ENCODE assay signal across 2 cellular contexts in genomic region chr12:117044790-117045174, GRCh38.
TF ChIP-seq lines count a peak whose summit lies in the region.

No MANE protein-coding gene starts in this region.

TF ChIP-seq in IMR-90, 13 proteins besides CTCF, POLR2A, EP300 and RAD21:
- TF ChIP-seq NFE2L2 (IDR thresholded peaks at IDR 0.05; ENCODE audit: low read depth, low read length) (no peak), RCOR1 (IDR thresholded peaks at IDR 0.05; ENCODE audit: insufficient replicate concordance, low read length) (no peak), CEBPB (IDR thresholded peaks at IDR 0.05; ENCODE audit: low read depth, low read length) (no peak), MAFK (IDR thresholded peaks at IDR 0.05; ENCODE audit: low read depth, low read length) (no peak), ELK1 (IDR thresholded peaks at IDR 0.05; ENCODE audit: borderline replicate concordance, low read depth, low read length) (no peak), MXI1 (IDR thresholded peaks at IDR 0.05; ENCODE audit: borderline replicate concordance, low read depth, low read length) (no peak), FOS (IDR thresholded peaks at IDR 0.05; ENCODE audit: low read depth, low read length) (no peak), CHD1 (IDR thresholded peaks at IDR 0.05; ENCODE audit: low read depth, low read length) (no peak), BHLHE40 (IDR thresholded peaks at IDR 0.05; ENCODE audit: low read depth, low read length) (no peak), MAZ (IDR thresholded peaks at IDR 0.05; ENCODE audit: borderline replicate concordance, low read depth, low read length) (no peak), USF2 (IDR thresholded peaks at IDR 0.05; ENCODE audit: low read depth, low read length) (no peak), SMC3 (IDR thresholded peaks at IDR 0.05; ENCODE audit: low read depth, low read length) (no peak), RFX5 (IDR thresholded peaks at IDR 0.05; ENCODE audit: low read depth, low read length) (no peak)

TF ChIP-seq in K562, 482 proteins besides CTCF, POLR2A, EP300 and RAD21:
- 0 out of 2 replicates have a peak, but pooled peaks have one; percentile 13 for TF ChIP-seq DMBX1 (CRISPR knock-in tag; IDR thresholded peaks at IDR 0.05; ENCODE audit: borderline replicate concordance)
- TF ChIP-seq ZNF316 (IDR thresholded peaks at IDR 0.05), result no peak
- 0 out of 2 replicates have a peak, but pooled peaks have one; percentile 36 for TF ChIP-seq ZNF766 (CRISPR knock-in tag; conservative IDR thresholded peaks at IDR 0.05)
- no peak for TF ChIP-seq MBD2 (IDR thresholded peaks at IDR 0.05; ENCODE audit: borderline replicate concordance, low read depth)
TF ChIP-seq in K562: peak in this region for 2.
